In the genomic region with DNA sequence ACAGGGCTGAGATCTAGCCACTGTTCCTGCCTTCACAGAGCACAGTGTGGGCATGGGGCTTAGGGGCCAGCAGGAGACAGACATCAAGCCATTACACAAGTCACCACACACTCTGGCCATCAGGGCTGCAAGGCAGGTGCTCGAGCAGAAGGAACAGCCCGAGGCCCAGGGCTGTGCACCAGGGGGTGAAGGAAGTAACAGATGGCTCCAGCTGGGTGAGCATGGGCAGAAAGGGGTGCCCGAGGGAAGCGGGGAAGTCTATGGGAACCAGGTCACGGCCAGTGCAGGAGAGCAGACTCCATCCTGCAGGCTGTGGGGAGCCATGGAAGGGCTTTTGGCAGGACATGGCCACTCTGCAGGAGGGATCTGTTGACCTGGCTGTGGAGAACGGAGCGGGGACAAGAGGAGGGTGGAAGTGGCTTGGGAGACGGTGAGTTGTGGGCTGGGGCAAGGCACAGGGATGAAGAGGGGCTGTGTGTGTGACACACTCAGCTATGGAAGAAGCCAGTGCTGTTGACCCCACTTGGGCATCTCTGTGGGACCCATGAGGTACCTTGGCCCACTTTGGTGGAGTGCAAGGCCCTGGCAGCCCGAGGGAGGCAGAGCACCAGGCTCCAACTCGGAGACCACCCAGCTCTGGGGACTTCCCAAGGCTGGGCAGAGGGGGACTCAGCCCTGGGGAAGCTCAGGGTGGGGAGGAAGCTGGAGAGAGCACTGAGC, we compare ENCODE assay signal across 10 cellular contexts. TPM values are rescaled to one million over a fixed set of nuclear protein-coding genes. Genes with fewer than 3 reads are reported as not detected.
DNase-seq lines count a peak whose midpoint lies in the region; ATAC-seq, FAIRE-seq and TF ChIP-seq lines count a peak whose summit lies in the region.
"Had no signal": no experiment of that assay in that cellular context is flagged by ENCODE, and none has a peak within 500 bp of the region (broad histone marks: within the 10 kb centered on the region; RNA-seq: fewer than 3 reads in every experiment).

No MANE protein-coding gene starts in this region.

- TF ChIP-seq CTCF in PC-3 (conservative IDR thresholded peaks at IDR 0.05; ENCODE audit: low read depth, low read length), result no peak
- no peak for TF ChIP-seq CTCF in endothelial cell of umbilical vein (IDR thresholded peaks at IDR 0.05; ENCODE audit: extremely low read depth in 1 of 2, insufficient read depth in 1 of 2, low read depth in 1 of 2, low read length in 2 of 2)

- H3K4me3 Mint-ChIP-seq in activated T-helper 2 cell treated with anti-CD3 and anti-CD28 coated beads, Interferon-gamma antibody, Interleukin-2, Interleukin-4, amounts not matched to agents 10 μg/mL and 5 μg/mL and 100 μg/mL, durations not matched to agents 14 hours and 24 hours and 36 hours (ENCODE audit: low read depth), result no peak overlapping the region

- dilution Hi-C loops in endothelial cell of umbilical vein (cut with MboI; ENCODE audit: extremely low pct_ligation_motif_present, low sequenced_read_pairs), result no loop called here

- H3K4me3 ChIP-seq in PC-3 (ENCODE audit: low read length), result no peak overlapping the region
- H3K4me3 ChIP-seq in endothelial cell of umbilical vein (replicated peaks in 1 of 3; ENCODE audit: insufficient read depth in 1 of 3, low read depth in 1 of 3, low read length in 3 of 3), result no peak overlapping the region

- no peaks in the 10 kb centered on the region for H3K9me3 ChIP-seq in PC-3 (ENCODE audit: low read length)
- H3K9me3 ChIP-seq in endothelial cell of umbilical vein (replicated peaks; ENCODE audit: control insufficient read depth, insufficient read depth, low read length), result no peaks in the 10 kb centered on the region

- no peaks in the 10 kb centered on the region for H3K9me1 ChIP-seq in endothelial cell of umbilical vein (replicated peaks; ENCODE audit: control insufficient read depth, extremely low read depth, insufficient read depth, low read length)

- peaks cover 16% of the 10 kb centered on the region for H3K36me3 Mint-ChIP-seq in activated T-helper 2 cell treated with anti-CD3 and anti-CD28 coated beads, Interferon-gamma antibody, Interleukin-2, Interleukin-4, amounts not matched to agents 10 μg/mL and 5 μg/mL and 100 μg/mL, durations not matched to agents 14 hours and 24 hours and 36 hours (ENCODE audit: low read depth)

- H4K20me1 ChIP-seq in PC-3 (ENCODE audit: low read length) (no peaks in the 10 kb centered on the region), endothelial cell of umbilical vein (replicated peaks; ENCODE audit: control insufficient read depth, extremely low read depth, insufficient read depth, low read length) (no peaks in the 10 kb centered on the region)

- peaks cover 72% of the 10 kb centered on the region for H3K79me2 ChIP-seq in PC-3 (ENCODE audit: low read length)
- peaks cover 31% of the 10 kb centered on the region for H3K79me2 ChIP-seq in endothelial cell of umbilical vein (ENCODE audit: control insufficient read depth, insufficient read depth, low read length)

- H3K4me1 ChIP-seq in PC-3 (ENCODE audit: insufficient read depth, low read length), result peaks cover 75% of the 10 kb centered on the region
- H3K4me1 ChIP-seq in endothelial cell of umbilical vein (ENCODE audit: control insufficient read depth, extremely low read depth, insufficient read depth, low read length), result peaks cover 65% of the 10 kb centered on the region

- no peak overlapping the region for H3K27ac Mint-ChIP-seq in activated T-helper 2 cell treated with anti-CD3 and anti-CD28 coated beads, Interferon-gamma antibody, Interleukin-2, Interleukin-4, amounts not matched to agents 10 μg/mL and 5 μg/mL and 100 μg/mL, durations not matched to agents 14 hours and 24 hours and 36 hours

- DNase-seq in EL (peak; percentile 70), PC-3 (no peak), endothelial cell of umbilical vein (ENCODE audit: low read depth, low spot score) (no peak), retina (peak; percentile 55), NCI-H187 treated with DMSO at 0.1 percent for 48 hours (lab: John Stamatoyannopoulos, UW) (no peak), NCI-H526 treated with DMSO at 0.1 percent for 48 hours (lab: John Stamatoyannopoulos, UW) (no peak), NCI-H146 (lab: John Stamatoyannopoulos, UW) (no peak)
- no peak for DNase-seq in activated T-helper 2 cell treated with anti-CD3 and anti-CD28 coated beads, Interferon-gamma antibody, Interleukin-2, Interleukin-4, amounts not matched to agents 10 μg/mL and 5 μg/mL and 100 μg/mL, durations not matched to agents 14 hours and 24 hours and 36 hours (ENCODE audit: low spot score)
- DNase-seq: activated CD8-positive, alpha-beta memory T cell treated with anti-CD3 and anti-CD28 coated beads, Interleukin-2, amount 50 U/mL, for 48 hours; NCI-H82 had no signal

- H2AFZ ChIP-seq in PC-3 (ENCODE audit: low read length) (no peak overlapping the region), endothelial cell of umbilical vein (ENCODE audit: low read depth, low read length) (no peak overlapping the region)

- H3K9ac ChIP-seq in PC-3 (ENCODE audit: low read length) (peak overlapping the region; percentile 92), endothelial cell of umbilical vein (replicated peaks; ENCODE audit: extremely low read depth, insufficient read depth, low read length) (peak overlapping the region; percentile 25)

- H3K9me3 Mint-ChIP-seq in activated T-helper 2 cell treated with anti-CD3 and anti-CD28 coated beads, Interferon-gamma antibody, Interleukin-2, Interleukin-4, amounts not matched to agents 10 μg/mL and 5 μg/mL and 100 μg/mL, durations not matched to agents 14 hours and 24 hours and 36 hours, result no peaks in the 10 kb centered on the region

- CTCF ChIA-PET in PC-3 (lab: Charles Lee), result interaction anchor here (1.1 to 1.3 kb wide), 2 partner anchors 15 to 27 kb away, joined by 3 to 16 read pairs; partner anchors contain the start of genes FIBP and FOSL1
- CTCF ChIA-PET in endothelial cell of umbilical vein (lab: Charles Lee), result interaction anchor here (0.7 to 4.9 kb wide), 12 partner anchors 8 to 135 kb away, joined by 3 to 73 read pairs (median 4); partner anchors contain the start of genes CCDC85B, FIBP and FOSL1

- POLR2A ChIA-PET in PC-3 (lab: Charles Lee; ENCODE audit: unreplicated experiment) (interaction anchor here (0.5 to 1.7 kb wide), 8 partner anchors 12 to 1670 kb away, joined by 3 to 35 read pairs (median 8); partner anchors contain the start of genes CCDC85B, FIBP and FOSL1), endothelial cell of umbilical vein (lab: Charles Lee) (interaction anchor here (0.7 to 2.0 kb wide), 5 partner anchors 16 to 137 kb away, joined by 3 to 28 read pairs (median 7); partner anchors contain the start of genes CCDC85B, FIBP and FOSL1)

- TF ChIP-seq POLR2A in endothelial cell of umbilical vein (IDR thresholded peaks at IDR 0.05; ENCODE audit: low read depth, low read length), result no peak

- no peaks in the 10 kb centered on the region for H3K9me2 ChIP-seq in PC-3 (replicated peaks; ENCODE audit: low read length)

- H3K27ac ChIP-seq in PC-3 (ENCODE audit: low read length), result peak overlapping the region; percentile 93
- peak overlapping the region; percentile 92 for H3K27ac ChIP-seq in endothelial cell of umbilical vein (ENCODE audit: insufficient read depth, low read depth, low read length)

- H3K36me3 ChIP-seq in PC-3 (ENCODE audit: low read depth, low read length) (no peaks in the 10 kb centered on the region), endothelial cell of umbilical vein (ENCODE audit: control insufficient read depth in 2 of 2, extremely low read depth in 1 of 2, insufficient read depth in 2 of 2, low read length in 2 of 2) (no peaks in the 10 kb centered on the region)

- no TSS peak for BruUV-seq in PC-3 (replicated peaks; lab: Mats Ljungman, UMichigan)
- BruUV-seq in endothelial cell of umbilical vein (replicated peaks; lab: Mats Ljungman, UMichigan), result TSS peak; percentile 0

- H3K4me2 ChIP-seq in PC-3 (ENCODE audit: low read length) (peak overlapping the region; percentile 40), endothelial cell of umbilical vein (ENCODE audit: insufficient read depth, low read length) (no peak overlapping the region)

- H3K27me3 Mint-ChIP-seq in activated T-helper 2 cell treated with anti-CD3 and anti-CD28 coated beads, Interferon-gamma antibody, Interleukin-2, Interleukin-4, amounts not matched to agents 10 μg/mL and 5 μg/mL and 100 μg/mL, durations not matched to agents 14 hours and 24 hours and 36 hours (ENCODE audit: low read depth), result no peaks in the 10 kb centered on the region

- peaks cover 5% of the 10 kb centered on the region for H3F3A ChIP-seq in PC-3 (ENCODE audit: low read length, unreplicated experiment)

- no peak; the same call in 1 of the 2 replicates for ATAC-seq in PC-3

- peaks cover 17% of the 10 kb centered on the region for H3K4me1 Mint-ChIP-seq in activated T-helper 2 cell treated with anti-CD3 and anti-CD28 coated beads, Interferon-gamma antibody, Interleukin-2, Interleukin-4, amounts not matched to agents 10 μg/mL and 5 μg/mL and 100 μg/mL, durations not matched to agents 14 hours and 24 hours and 36 hours (ENCODE audit: low read depth)

- no peak for FAIRE-seq in endothelial cell of umbilical vein (lab: Jason Lieb, UNC)

- intact Hi-C loops in PC-3 (cut with micrococcal nuclease), result no loop called here
- intact Hi-C loops in endothelial cell of umbilical vein (cut with micrococcal nuclease), result loop anchor here (1.0 to 5.0 kb wide), 3 partner anchors 15 to 137 kb away; partner anchors contain the start of genes FIBP, FOSL1 and SF3B2
- intact Hi-C loops in activated T-helper 2 cell treated with anti-CD3 and anti-CD28 coated beads, Interferon-gamma antibody, Interleukin-2, Interleukin-4, amounts not matched to agents 10 μg/mL and 5 μg/mL and 100 μg/mL, durations not matched to agents 14 hours and 24 hours and 36 hours (cut with micrococcal nuclease), result no loop called here

- H3K27me3 ChIP-seq in PC-3 (ENCODE audit: low read length), result no peaks in the 10 kb centered on the region
- H3K27me3 ChIP-seq in endothelial cell of umbilical vein (ENCODE audit: control insufficient read depth in 2 of 2, insufficient read depth in 2 of 2, low read length in 2 of 2), result no peaks in the 10 kb centered on the region

RNA-seq across cellular contexts. Expression of gene C11orf68, which starts 3.6 kb away (rescaled TPM):
- 61.3 and 82.0 TPM in 2 replicates for total RNA-seq in PC-3 (2014; rRNA removed)
- 32.8 and 35.6 TPM in 2 replicates for total RNA-seq in endothelial cell of umbilical vein
- polyA plus RNA-seq in endothelial cell of umbilical vein, result 66.5 and 84.8 TPM in 2 replicates
- polyA plus RNA-seq in endothelial cell of umbilical vein (2011; cell fraction: cytosol; rRNA removed), result 44.1 and 48.8 TPM in 2 replicates
- polyA plus RNA-seq in endothelial cell of umbilical vein (2011; cell fraction: nucleus; rRNA removed), result 28.2 and 29.6 TPM in 2 replicates
- polyA plus RNA-seq in endothelial cell of umbilical vein (2012), result 36.5 and 40.1 TPM in 2 replicates
- polyA minus RNA-seq in endothelial cell of umbilical vein, result 20.5 and 22.2 TPM in 2 replicates
- 21.0 TPM for polyA minus RNA-seq in endothelial cell of umbilical vein (2011; cell fraction: cytosol; rRNA and poly(A)+ RNA removed)
- 15.1 and 22.0 TPM in 2 replicates for polyA minus RNA-seq in endothelial cell of umbilical vein (2011; cell fraction: nucleus; rRNA and poly(A)+ RNA removed)
- 23.7 and 23.8 TPM in 2 replicates for total RNA-seq in activated T-helper 2 cell treated with anti-CD3 and anti-CD28 coated beads, Interferon-gamma antibody, Interleukin-2, Interleukin-4, amounts not matched to agents 10 μg/mL and 5 μg/mL and 100 μg/mL, durations not matched to agents 14 hours and 24 hours and 36 hours

RNA-seq across cellular contexts. Expression of gene DRAP1, which starts 4.0 kb away (rescaled TPM):
- total RNA-seq in PC-3 (2014; rRNA removed), result 944 and 1,531 TPM in 2 replicates
- total RNA-seq in endothelial cell of umbilical vein, result 114 and 118 TPM in 2 replicates
- 73.5 and 74.9 TPM in 2 replicates for polyA plus RNA-seq in endothelial cell of umbilical vein
- polyA plus RNA-seq in endothelial cell of umbilical vein (2011; cell fraction: cytosol; rRNA removed), result 151 and 158 TPM in 2 replicates
- 76.9 and 120 TPM in 2 replicates for polyA plus RNA-seq in endothelial cell of umbilical vein (2011; cell fraction: nucleus; rRNA removed)
- 154 and 206 TPM in 2 replicates for polyA plus RNA-seq in endothelial cell of umbilical vein (2012)
- 16.2 and 23.1 TPM in 2 replicates for polyA minus RNA-seq in endothelial cell of umbilical vein
- polyA minus RNA-seq in endothelial cell of umbilical vein (2011; cell fraction: cytosol; rRNA and poly(A)+ RNA removed), result 17.3 TPM
- polyA minus RNA-seq in endothelial cell of umbilical vein (2011; cell fraction: nucleus; rRNA and poly(A)+ RNA removed), result 5.5 and 11.8 TPM in 2 replicates
- 116 and 118 TPM in 2 replicates for total RNA-seq in activated T-helper 2 cell treated with anti-CD3 and anti-CD28 coated beads, Interferon-gamma antibody, Interleukin-2, Interleukin-4, amounts not matched to agents 10 μg/mL and 5 μg/mL and 100 μg/mL, durations not matched to agents 14 hours and 24 hours and 36 hours

RNA-seq across cellular contexts. Expression of gene FOSL1, which starts 15.1 kb away (rescaled TPM):
- total RNA-seq in PC-3 (2014; rRNA removed) (656 and 851 TPM in 2 replicates), endothelial cell of umbilical vein (52.6 and 53.8 TPM in 2 replicates)
- polyA plus RNA-seq in endothelial cell of umbilical vein, result 16.6 and 18.1 TPM in 2 replicates
- 11.6 and 12.7 TPM in 2 replicates for polyA plus RNA-seq in endothelial cell of umbilical vein (2011; cell fraction: cytosol; rRNA removed)
- 8.5 and 9.7 TPM in 2 replicates for polyA plus RNA-seq in endothelial cell of umbilical vein (2011; cell fraction: nucleus; rRNA removed)
- polyA plus RNA-seq in endothelial cell of umbilical vein (2012), result 60.2 and 91.7 TPM in 2 replicates
- polyA minus RNA-seq in endothelial cell of umbilical vein, result 7.5 and 8.5 TPM in 2 replicates
- 4.7 TPM for polyA minus RNA-seq in endothelial cell of umbilical vein (2011; cell fraction: cytosol; rRNA and poly(A)+ RNA removed)
- polyA minus RNA-seq in endothelial cell of umbilical vein (2011; cell fraction: nucleus; rRNA and poly(A)+ RNA removed), result 7.7 and 8.1 TPM in 2 replicates
- total RNA-seq in activated T-helper 2 cell treated with anti-CD3 and anti-CD28 coated beads, Interferon-gamma antibody, Interleukin-2, Interleukin-4, amounts not matched to agents 10 μg/mL and 5 μg/mL and 100 μg/mL, durations not matched to agents 14 hours and 24 hours and 36 hours, result 24.0 and 25.9 TPM in 2 replicates

RNA-seq across cellular contexts. Expression of gene CCDC85B, which starts 24.8 kb away (rescaled TPM):
- total RNA-seq in PC-3 (2014; rRNA removed) (207 and 280 TPM in 2 replicates), endothelial cell of umbilical vein (103 and 105 TPM in 2 replicates)
- 107 and 132 TPM in 2 replicates for polyA plus RNA-seq in endothelial cell of umbilical vein
- 46.5 and 92.9 TPM in 2 replicates for polyA plus RNA-seq in endothelial cell of umbilical vein (2011; cell fraction: cytosol; rRNA removed)
- polyA plus RNA-seq in endothelial cell of umbilical vein (2011; cell fraction: nucleus; rRNA removed), result 24.0 and 24.1 TPM in 2 replicates
- 46.9 and 61.8 TPM in 2 replicates for polyA plus RNA-seq in endothelial cell of umbilical vein (2012)
- polyA minus RNA-seq in endothelial cell of umbilical vein, result 10.7 and 12.9 TPM in 2 replicates
- polyA minus RNA-seq in endothelial cell of umbilical vein (2011; cell fraction: cytosol; rRNA and poly(A)+ RNA removed), result 34.8 TPM
- 3.1 and 14.2 TPM in 2 replicates for polyA minus RNA-seq in endothelial cell of umbilical vein (2011; cell fraction: nucleus; rRNA and poly(A)+ RNA removed)
- total RNA-seq in activated T-helper 2 cell treated with anti-CD3 and anti-CD28 coated beads, Interferon-gamma antibody, Interleukin-2, Interleukin-4, amounts not matched to agents 10 μg/mL and 5 μg/mL and 100 μg/mL, durations not matched to agents 14 hours and 24 hours and 36 hours, result 53.2 and 55.2 TPM in 2 replicates

RNA-seq across cellular contexts. Expression of gene FIBP, which starts 27.0 kb away (rescaled TPM):
- total RNA-seq in PC-3 (2014; rRNA removed) (221 TPM in 2 replicates), endothelial cell of umbilical vein (88.5 and 105 TPM in 2 replicates)
- 162 and 210 TPM in 2 replicates for polyA plus RNA-seq in endothelial cell of umbilical vein
- polyA plus RNA-seq in endothelial cell of umbilical vein (2011; cell fraction: cytosol; rRNA removed), result 118 and 132 TPM in 2 replicates
- polyA plus RNA-seq in endothelial cell of umbilical vein (2011; cell fraction: nucleus; rRNA removed), result 84.3 and 107 TPM in 2 replicates
- polyA plus RNA-seq in endothelial cell of umbilical vein (2012), result 120 and 137 TPM in 2 replicates
- 97.2 and 126 TPM in 2 replicates for polyA minus RNA-seq in endothelial cell of umbilical vein
- polyA minus RNA-seq in endothelial cell of umbilical vein (2011; cell fraction: cytosol; rRNA and poly(A)+ RNA removed), result 180 TPM
- polyA minus RNA-seq in endothelial cell of umbilical vein (2011; cell fraction: nucleus; rRNA and poly(A)+ RNA removed), result 40.7 and 42.2 TPM in 2 replicates
- total RNA-seq in activated T-helper 2 cell treated with anti-CD3 and anti-CD28 coated beads, Interferon-gamma antibody, Interleukin-2, Interleukin-4, amounts not matched to agents 10 μg/mL and 5 μg/mL and 100 μg/mL, durations not matched to agents 14 hours and 24 hours and 36 hours, result 95.4 and 99.8 TPM in 2 replicates

Comparison
In these comparisons a context has a peak if more than half of its experiments do, and no peak if none do; other contexts are left out.
1. DNase-seq: peak in EL (single experiment) and retina (single experiment); none in PC-3 (single experiment), endothelial cell of umbilical vein (single experiment), activated T-helper 2 cell treated with anti-CD3 and anti-CD28 coated beads, Interferon-gamma antibody, Interleukin-2, Interleukin-4, amounts not matched to agents 10 μg/mL and 5 μg/mL and 100 μg/mL, durations not matched to agents 14 hours and 24 hours and 36 hours (single experiment), NCI-H187 treated with DMSO at 0.1 percent for 48 hours (single experiment), NCI-H526 treated with DMSO at 0.1 percent for 48 hours (single experiment) and NCI-H146 (single experiment).
2. RNA of gene FOSL1, which starts 15.1 kb away (total RNA-seq): 656 to 851 TPM in PC-3; 52.6 to 53.8 TPM in endothelial cell of umbilical vein and 24.0 to 25.9 TPM in activated T-helper 2 cell treated with anti-CD3 and anti-CD28 coated beads, Interferon-gamma antibody, Interleukin-2, Interleukin-4, amounts not matched to agents 10 μg/mL and 5 μg/mL and 100 μg/mL, durations not matched to agents 14 hours and 24 hours and 36 hours; every median in the first group is over 10 times any median in the second.